Comparison of ENCODE assay signal across 9 cellular contexts in genomic region chr2:20091305-20091991, GRCh38. TPM values are rescaled to one million over a fixed set of nuclear protein-coding genes. Genes with fewer than 3 reads are reported as not detected.
A peak's percentile ranks its signal among the peaks of the same experiment; 100 is the strongest.
DNase-seq lines count a peak whose midpoint lies in the region; ATAC-seq, FAIRE-seq and TF ChIP-seq lines count a peak whose summit lies in the region.
"Had no signal": no experiment of that assay in that cellular context is flagged by ENCODE, and none has a peak within 500 bp of the region (broad histone marks: within the 10 kb centered on the region; RNA-seq: fewer than 3 reads in every experiment).

No MANE protein-coding gene starts in this region.

- H3K27me3 Mint-ChIP-seq in activated naive CD8-positive, alpha-beta T cell treated with anti-CD3 and anti-CD28 coated beads, Interleukin-2, amount 50 U/mL, for 24 hours, result peaks cover 17% of the 10 kb centered on the region

- H3K36me3 ChIP-seq in kidney (ENCODE audit: control insufficient read depth in 1 of 2, insufficient read depth in 2 of 2, low read length in 2 of 2), result no peaks in the 10 kb centered on the region
- H3K36me3 ChIP-seq in testis (ENCODE audit: low read depth, missing control alignments), result no peaks in the 10 kb centered on the region

- intact Hi-C loops in kidney (cut with DNase I) (loop anchor here (10.0 kb wide), 1 partner anchor 77 kb away; the partner anchor contains the start of gene MATN3), testis (cut with DNase I; ENCODE audit: low total_unique reads) (loop anchor here (5.0 to 10.0 kb wide), 2 partner anchors 79 to 127 kb away; partner anchors contain the start of gene MATN3)

- TF ChIP-seq RAD21 in Ishikawa (IDR thresholded peaks at IDR 0.05; ENCODE audit: low read depth), result no peak

- peak; percentile 6 for DNase-seq in cerebellar cortex (ENCODE audit: low spot score)
- peak; percentile 88 for DNase-seq in kidney
- peak; percentile 82 for DNase-seq in testis
- DNase-seq in NCI-H1048 (lab: John Stamatoyannopoulos, UW), result no peak
- DNase-seq in activated naive CD8-positive, alpha-beta T cell treated with anti-CD3 and anti-CD28 coated beads, Interleukin-2, amount 50 U/mL, for 24 hours, result no peak
- DNase-seq: NCI-H345 had no signal

- H3K4me1 Mint-ChIP-seq in activated naive CD8-positive, alpha-beta T cell treated with anti-CD3 and anti-CD28 coated beads, Interleukin-2, amount 50 U/mL, for 24 hours, result no peaks in the 10 kb centered on the region

- no peak overlapping the region for H3K9ac ChIP-seq in kidney (ENCODE audit: low read length in 2 of 2)

- no peaks in the 10 kb centered on the region for H3K9me3 Mint-ChIP-seq in activated naive CD8-positive, alpha-beta T cell treated with anti-CD3 and anti-CD28 coated beads, Interleukin-2, amount 50 U/mL, for 24 hours

- no peaks in the 10 kb centered on the region for H3K9me3 ChIP-seq in kidney (ENCODE audit: control insufficient read depth in 1 of 2, low read length in 2 of 2)
- no peaks in the 10 kb centered on the region for H3K9me3 ChIP-seq in testis

- no peak for TF ChIP-seq EP300 in Ishikawa (IDR thresholded peaks at IDR 0.05; ENCODE audit: borderline replicate concordance)

- H3K4me1 ChIP-seq in kidney (ENCODE audit: control insufficient read depth in 1 of 2, insufficient read depth in 1 of 2, low read depth in 1 of 2, low read length in 2 of 2), result peaks cover 7 to 10% of the 10 kb centered on the region in 2 donors
- peaks cover 14% of the 10 kb centered on the region for H3K4me1 ChIP-seq in testis

- TF ChIP-seq POLR2A in testis (IDR thresholded peaks at IDR 0.05), result no peak

- 33 to 42% methylated on average over 11 of the region's 11 CpGs for WGBS in testis, 2 donors

- H3K36me3 Mint-ChIP-seq in activated naive CD8-positive, alpha-beta T cell treated with anti-CD3 and anti-CD28 coated beads, Interleukin-2, amount 50 U/mL, for 24 hours (ENCODE audit: low read depth), result no peaks in the 10 kb centered on the region

- H3K27me3 ChIP-seq in testis, result no peaks in the 10 kb centered on the region

- no peak overlapping the region for H3K4me3 Mint-ChIP-seq in activated naive CD8-positive, alpha-beta T cell treated with anti-CD3 and anti-CD28 coated beads, Interleukin-2, amount 50 U/mL, for 24 hours

- H3K4me3 ChIP-seq in kidney (ENCODE audit: low read length in 2 of 2) (no peak overlapping the region), testis (no peak overlapping the region)

- peak overlapping the region; percentile 35 to 45 for H3K27ac ChIP-seq in kidney (ENCODE audit: low read depth in 2 of 2, low read length in 2 of 2)
- H3K27ac ChIP-seq in testis, result no peak overlapping the region

- H3K27ac Mint-ChIP-seq in activated naive CD8-positive, alpha-beta T cell treated with anti-CD3 and anti-CD28 coated beads, Interleukin-2, amount 50 U/mL, for 24 hours, result no peak overlapping the region

- no peak for TF ChIP-seq CTCF in kidney (IDR thresholded peaks at IDR 0.05; ENCODE audit: borderline replicate concordance, extremely low read depth, insufficient read depth)
- no peak for TF ChIP-seq CTCF in testis (IDR thresholded peaks at IDR 0.05)

- ATAC-seq in GM21528 (IDR thresholded peaks at IDR 0.05; ENCODE audit: low FRiP score, unreplicated experiment) (no peak), HG03175 (IDR thresholded peaks at IDR 0.05; ENCODE audit: unreplicated experiment) (no peak)
- ATAC-seq in activated naive CD8-positive, alpha-beta T cell treated with anti-CD3 and anti-CD28 coated beads, Interleukin-2, amount 50 U/mL, for 24 hours, result no peak

- FAIRE-seq in kidney (lab: Jason Lieb, UNC), result no peak

TF ChIP-seq in Ishikawa, 13 proteins besides CTCF, POLR2A, EP300 and RAD21:
- TF ChIP-seq NFIC (IDR thresholded peaks at IDR 0.05) (no peak), CEBPB (IDR thresholded peaks at IDR 0.05) (0 out of 2 replicates have a peak, but pooled peaks have one; percentile 21), ZBTB7A (IDR thresholded peaks at IDR 0.05; ENCODE audit: low read depth) (no peak), CREB1 (IDR thresholded peaks at IDR 0.05; ENCODE audit: low read depth) (no peak), MAX (IDR thresholded peaks at IDR 0.05) (no peak)

RNA-seq across cellular contexts. Expression of gene LAPTM4A, which starts 40.0 kb away (rescaled TPM):
- total RNA-seq in kidney (330 TPM), testis (100 to 1,000 TPM; 331 to 431 TPM)
- polyA plus RNA-seq in kidney (ENCODE audit: insufficient read depth, low read depth, low replicate concordance) (365 TPM), testis (ENCODE audit: insufficient read depth, low read depth, low replicate concordance) (712 TPM)

Comparison
In these comparisons a context has a peak if more than half of its experiments do, and no peak if none do; other contexts are left out.
1. DNase-seq: peak in cerebellar cortex (single experiment), kidney (single experiment) and testis (single experiment); none in NCI-H1048 (single experiment) and activated naive CD8-positive, alpha-beta T cell treated with anti-CD3 and anti-CD28 coated beads, Interleukin-2, amount 50 U/mL, for 24 hours (single experiment).
2. H3K27ac ChIP-seq: peak in kidney (2 of 2); none in testis (0 of 2).